Comparison of ENCODE assay signal across 9 cellular contexts in genomic region chrX:130176354-130176776, GRCh38. TPM values are rescaled to one million over a fixed set of nuclear protein-coding genes. Genes with fewer than 3 reads are reported as not detected.
A peak's percentile ranks its signal among the peaks of the same experiment; 100 is the strongest.
DNase-seq lines count a peak whose midpoint lies in the region; ATAC-seq and TF ChIP-seq lines count a peak whose summit lies in the region.
"Had no signal": no experiment of that assay in that cellular context is flagged by ENCODE, and none has a peak within 500 bp of the region (broad histone marks: within the 10 kb centered on the region; RNA-seq: fewer than 3 reads in every experiment).

No MANE protein-coding gene starts in this region.

- no peaks in the 10 kb centered on the region for H3K27me3 Mint-ChIP-seq in activated T-helper 1 cell treated with anti-CD3 and anti-CD28 coated beads, Interleukin-12 subunit alpha, Interleukin-12 subunit beta, Interleukin-2, Interleukin-4 antibody, amounts not matched to agents 30 ng/mL and 10 ng/mL and 1 ng/mL, durations not matched to agents 14 hours and 24 hours and 36 hours (ENCODE audit: insufficient read depth)

- H3K27ac ChIP-seq in ascending aorta: no peak overlapping the region

- DNase-seq in EL (peak; percentile 25), HK-2 (ENCODE audit: unreplicated experiment) (no peak), iPS-NIHi11 (ENCODE audit: low spot score) (no peak), ascending aorta (ENCODE audit: low spot score in 2 of 2) (no peak)
- DNase-seq in activated T-helper 1 cell treated with anti-CD3 and anti-CD28 coated beads, Interleukin-12 subunit alpha, Interleukin-12 subunit beta, Interleukin-2, Interleukin-4 antibody, amounts not matched to agents 30 ng/mL and 10 ng/mL and 1 ng/mL, durations not matched to agents 14 hours and 24 hours and 36 hours (ENCODE audit: low spot score): no peak
- DNase-seq in stimulated activated CD4-positive, alpha-beta T cell treated with anti-CD3 and anti-CD28 coated beads, Interleukin-15, amount 100 ng/mL, for 24 hours: no peak

- H3K27ac Mint-ChIP-seq in activated T-helper 1 cell treated with anti-CD3 and anti-CD28 coated beads, Interleukin-12 subunit alpha, Interleukin-12 subunit beta, Interleukin-2, Interleukin-4 antibody, amounts not matched to agents 30 ng/mL and 10 ng/mL and 1 ng/mL, durations not matched to agents 14 hours and 24 hours and 36 hours: peak overlapping the region; percentile 76

- H3K36me3 Mint-ChIP-seq in activated T-helper 1 cell treated with anti-CD3 and anti-CD28 coated beads, Interleukin-12 subunit alpha, Interleukin-12 subunit beta, Interleukin-2, Interleukin-4 antibody, amounts not matched to agents 30 ng/mL and 10 ng/mL and 1 ng/mL, durations not matched to agents 14 hours and 24 hours and 36 hours (ENCODE audit: low read depth): peaks cover 22% of the 10 kb centered on the region

- H3K4me3 Mint-ChIP-seq in activated T-helper 1 cell treated with anti-CD3 and anti-CD28 coated beads, Interleukin-12 subunit alpha, Interleukin-12 subunit beta, Interleukin-2, Interleukin-4 antibody, amounts not matched to agents 30 ng/mL and 10 ng/mL and 1 ng/mL, durations not matched to agents 14 hours and 24 hours and 36 hours: peak overlapping the region; percentile 73

- H3K4me3 ChIP-seq in ascending aorta: no peak overlapping the region

- H3K9me3 ChIP-seq in ascending aorta: no peaks in the 10 kb centered on the region

- no peaks in the 10 kb centered on the region for H3K36me3 ChIP-seq in ascending aorta

- H3K9me3 Mint-ChIP-seq in activated T-helper 1 cell treated with anti-CD3 and anti-CD28 coated beads, Interleukin-12 subunit alpha, Interleukin-12 subunit beta, Interleukin-2, Interleukin-4 antibody, amounts not matched to agents 30 ng/mL and 10 ng/mL and 1 ng/mL, durations not matched to agents 14 hours and 24 hours and 36 hours: no peaks in the 10 kb centered on the region

- H3K4me1 Mint-ChIP-seq in activated T-helper 1 cell treated with anti-CD3 and anti-CD28 coated beads, Interleukin-12 subunit alpha, Interleukin-12 subunit beta, Interleukin-2, Interleukin-4 antibody, amounts not matched to agents 30 ng/mL and 10 ng/mL and 1 ng/mL, durations not matched to agents 14 hours and 24 hours and 36 hours (ENCODE audit: low read depth): peaks cover 50% of the 10 kb centered on the region

- no peaks in the 10 kb centered on the region for H3K27me3 ChIP-seq in ascending aorta

- TF ChIP-seq CTCF in ascending aorta (IDR thresholded peaks at IDR 0.05): no peak

- ATAC-seq in GM19351 (IDR thresholded peaks at IDR 0.05; ENCODE audit: unreplicated experiment) (peak; percentile 70), HG03103 (IDR thresholded peaks at IDR 0.05; ENCODE audit: low read depth, unreplicated experiment) (peak; percentile 63)
- ATAC-seq: sciatic nerve had no signal

- intact Hi-C loops in activated T-helper 1 cell treated with anti-CD3 and anti-CD28 coated beads, Interleukin-12 subunit alpha, Interleukin-12 subunit beta, Interleukin-2, Interleukin-4 antibody, amounts not matched to agents 30 ng/mL and 10 ng/mL and 1 ng/mL, durations not matched to agents 14 hours and 24 hours and 36 hours (cut with micrococcal nuclease): loop anchor here (10.0 kb wide), 1 partner anchor 392 kb away; no protein-coding TSS in a partner anchor
- intact Hi-C loops in ascending aorta (cut with DNase I): no loop called here

- H3K4me1 ChIP-seq in ascending aorta: peaks cover 0 to 5% of the 10 kb centered on the region in 2 donors

RNA-seq across cellular contexts. Expression of gene RAB33A, which starts 4.6 kb away (rescaled TPM):
- total RNA-seq in activated T-helper 1 cell treated with anti-CD3 and anti-CD28 coated beads, Interleukin-12 subunit alpha, Interleukin-12 subunit beta, Interleukin-2, Interleukin-4 antibody, amounts not matched to agents 30 ng/mL and 10 ng/mL and 1 ng/mL, durations not matched to agents 14 hours and 24 hours and 36 hours: 20.5 and 21.5 TPM in 2 replicates
- total RNA-seq in ascending aorta: 0.32 TPM
- total RNA-seq: sciatic nerve had no signal

RNA-seq across cellular contexts. Expression of gene AIFM1, which starts 10.7 kb away (rescaled TPM):
- 46.0 and 50.2 TPM in 2 replicates for total RNA-seq in activated T-helper 1 cell treated with anti-CD3 and anti-CD28 coated beads, Interleukin-12 subunit alpha, Interleukin-12 subunit beta, Interleukin-2, Interleukin-4 antibody, amounts not matched to agents 30 ng/mL and 10 ng/mL and 1 ng/mL, durations not matched to agents 14 hours and 24 hours and 36 hours
- 0.75 TPM for total RNA-seq in ascending aorta

Comparison
In these comparisons a context has a peak if more than half of its experiments do, and no peak if none do; other contexts are left out.
1. RNA of gene RAB33A, which starts 4.6 kb away (total RNA-seq): 20.5 to 21.5 TPM in activated T-helper 1 cell treated with anti-CD3 and anti-CD28 coated beads, Interleukin-12 subunit alpha, Interleukin-12 subunit beta, Interleukin-2, Interleukin-4 antibody, amounts not matched to agents 30 ng/mL and 10 ng/mL and 1 ng/mL, durations not matched to agents 14 hours and 24 hours and 36 hours; 0.32 TPM in ascending aorta (single experiment); every median in the first group is over 10 times any median in the second.
2. RNA of gene AIFM1, which starts 10.7 kb away (total RNA-seq): 46.0 to 50.2 TPM in activated T-helper 1 cell treated with anti-CD3 and anti-CD28 coated beads, Interleukin-12 subunit alpha, Interleukin-12 subunit beta, Interleukin-2, Interleukin-4 antibody, amounts not matched to agents 30 ng/mL and 10 ng/mL and 1 ng/mL, durations not matched to agents 14 hours and 24 hours and 36 hours; 0.75 TPM in ascending aorta (single experiment); every median in the first group is over 10 times any median in the second.